Comparison of ENCODE assay signal across 8 cellular contexts in the genomic region with DNA sequence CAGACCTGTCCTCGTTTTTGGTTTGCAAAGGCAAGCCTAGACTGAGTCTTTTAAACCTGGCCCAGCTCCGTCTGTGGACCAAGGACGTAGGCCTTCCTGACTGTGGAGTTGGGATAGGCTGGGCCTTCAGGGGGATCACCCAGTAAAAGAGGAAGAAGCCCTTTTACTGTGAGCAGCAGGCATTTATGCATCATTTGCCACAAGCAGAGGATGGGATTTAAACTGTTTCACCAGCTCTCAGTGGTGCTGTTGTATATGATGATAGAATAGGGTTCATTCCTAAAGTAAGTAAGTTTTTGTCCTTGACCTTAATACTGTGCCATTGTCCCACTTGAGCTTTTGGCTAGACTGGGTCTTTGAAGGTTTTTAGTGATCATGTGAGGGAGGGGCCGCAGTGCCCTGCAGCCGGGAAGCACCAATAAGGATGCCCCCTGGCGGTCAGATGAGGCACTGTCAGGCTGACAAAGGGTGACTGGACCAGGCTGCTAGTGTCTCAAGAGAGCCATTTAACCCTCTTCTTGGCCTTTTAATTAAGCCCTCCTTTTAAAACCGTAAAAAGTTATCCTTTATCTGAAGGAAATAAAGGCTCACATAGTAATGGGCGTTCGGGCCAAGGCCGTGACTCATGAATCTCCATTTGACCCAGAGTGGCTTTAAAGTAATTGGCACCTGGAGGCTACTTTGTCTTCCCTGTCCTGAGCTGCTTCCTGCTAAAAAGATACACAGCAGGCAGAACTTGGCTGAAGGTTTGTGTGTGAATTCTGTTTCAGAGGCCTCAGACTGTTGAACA.
DNase-seq lines count a peak whose midpoint lies in the region; ATAC-seq lines count a peak whose summit lies in the region.

No MANE protein-coding gene starts in this region.

- no peaks in the 10 kb centered on the region for H3K9me3 Mint-ChIP-seq in central memory CD8-positive, alpha-beta T cell

- peaks cover 23% of the 10 kb centered on the region for H3K36me3 Mint-ChIP-seq in central memory CD8-positive, alpha-beta T cell (ENCODE audit: insufficient read depth)

- DNase-seq in A172 (ENCODE audit: low spot score) (peak; percentile 88), NAMALWA (ENCODE audit: low spot score) (peak; percentile 78), left kidney (ENCODE audit: low read depth, low spot score) (peak; percentile 65)
- DNase-seq in activated CD4-positive, CD25-positive, alpha-beta regulatory T cell treated with anti-CD3 and anti-CD28 coated beads, Interleukin-2, amount 50 U/mL, for 16 hours (ENCODE audit: low read depth, low spot score) = peak; percentile 31
- peak; percentile 18 to 55 for DNase-seq in central memory CD8-positive, alpha-beta T cell (ENCODE audit: low spot score in 2 of 2)
- peak; percentile 51 to 68 for DNase-seq in stimulated activated CD4-positive, alpha-beta T cell treated with anti-CD3 and anti-CD28 coated beads, Interleukin-2, amount 100 ng/mL, for 48 hours

- H3K4me3 Mint-ChIP-seq in central memory CD8-positive, alpha-beta T cell = no peak overlapping the region

- H3K27me3 Mint-ChIP-seq in central memory CD8-positive, alpha-beta T cell = no peaks in the 10 kb centered on the region

- ATAC-seq in GM18498 (IDR thresholded peaks at IDR 0.05; ENCODE audit: unreplicated experiment) (peak; percentile 59), GM19324 (IDR thresholded peaks at IDR 0.05; ENCODE audit: low FRiP score, unreplicated experiment) (no peak)
- ATAC-seq in central memory CD8-positive, alpha-beta T cell (replicated peaks; ENCODE audit: extremely low read depth, poor library complexity, severe bottlenecking) = no peak

- no peaks in the 10 kb centered on the region for H3K4me1 Mint-ChIP-seq in central memory CD8-positive, alpha-beta T cell

- peak overlapping the region; percentile 13 for H3K27ac Mint-ChIP-seq in central memory CD8-positive, alpha-beta T cell (ENCODE audit: low read depth)

Comparison
In these comparisons a context has a peak if more than half of its experiments do, and no peak if none do; other contexts are left out.
1. DNase-seq: peak in every context shown above with its lines; median percentile 88 in A172; 78 in NAMALWA; 65 in left kidney; 60 in stimulated activated CD4-positive, alpha-beta T cell treated with anti-CD3 and anti-CD28 coated beads, Interleukin-2, amount 100 ng/mL, for 48 hours; 36 in central memory CD8-positive, alpha-beta T cell; 31 in activated CD4-positive, CD25-positive, alpha-beta regulatory T cell treated with anti-CD3 and anti-CD28 coated beads, Interleukin-2, amount 50 U/mL, for 16 hours.